1 cellular context compared by ENCODE assay signal in the genomic region with DNA sequence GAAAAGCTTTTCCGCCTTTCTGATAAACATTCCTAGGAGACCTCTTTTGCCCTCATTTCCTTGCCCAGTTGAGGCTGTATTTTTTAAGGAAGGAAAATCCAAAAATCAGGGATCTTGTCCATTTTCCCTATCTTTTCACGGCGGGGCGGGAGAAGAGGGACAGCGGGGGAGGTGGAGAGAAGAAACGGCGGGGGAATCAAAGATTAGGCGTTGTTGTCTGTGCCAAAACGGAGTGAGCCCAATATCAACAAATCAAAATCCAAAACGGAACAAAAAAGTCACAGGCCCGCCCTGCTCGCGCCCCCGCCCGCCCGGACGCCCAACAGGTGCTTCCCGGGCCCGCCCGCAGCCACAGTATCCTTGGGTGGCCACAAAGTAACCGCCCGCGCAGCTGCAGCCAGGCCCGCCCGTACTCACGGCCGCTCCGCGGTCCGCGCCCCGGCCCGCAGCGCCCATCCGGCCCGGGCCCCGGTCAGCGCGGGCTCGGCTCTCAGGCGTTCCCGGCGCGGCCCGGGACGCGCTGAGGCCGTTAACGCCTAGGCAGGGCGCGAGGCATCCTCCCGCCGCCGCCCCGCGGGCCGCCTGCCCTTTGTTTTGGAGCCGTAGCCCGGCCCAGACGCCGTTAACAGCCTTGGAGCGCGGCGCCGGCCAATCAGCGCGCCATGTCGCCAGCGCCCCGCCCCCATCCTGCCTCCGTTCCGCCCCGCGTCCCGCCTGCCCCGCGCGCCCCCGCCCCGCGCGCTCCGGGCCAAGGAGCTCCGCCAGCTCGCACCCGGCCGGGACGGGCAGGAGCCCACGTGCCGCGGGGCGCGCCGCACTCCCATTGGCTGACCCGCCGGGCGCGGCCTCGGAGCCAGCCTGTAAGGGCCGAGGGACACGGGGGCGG.
TF ChIP-seq lines count a peak whose summit lies in the region.

A gene with protein sequence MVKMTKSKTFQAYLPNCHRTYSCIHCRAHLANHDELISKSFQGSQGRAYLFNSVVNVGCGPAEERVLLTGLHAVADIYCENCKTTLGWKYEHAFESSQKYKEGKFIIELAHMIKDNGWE (minus strand): TSS at position 597 of the 886 bp plus-strand sequence. CDS start 25,050 bp downstream, outside the sequence.

TF ChIP-seq in H1, 55 proteins besides CTCF, POLR2A, EP300 and RAD21:
- TF ChIP-seq SUZ12 (IDR thresholded peaks at IDR 0.05; ENCODE audit: low read length) (no peak), EGR1 (IDR thresholded peaks at IDR 0.05; ENCODE audit: borderline replicate concordance, low read depth, low read length) (no peak), NANOG (IDR thresholded peaks at IDR 0.05; ENCODE audit: insufficient read depth, low read depth, low read length, poor library complexity, severe bottlenecking) (no peak), MAX (IDR thresholded peaks at IDR 0.05) (peak; percentile 94), NRF1 (IDR thresholded peaks at IDR 0.05; ENCODE audit: low read depth, low read length) (no peak), POLR2AphosphoS5 (IDR thresholded peaks at IDR 0.05; ENCODE audit: low read depth, low read length) (peak; percentile 60), ATF2 (IDR thresholded peaks at IDR 0.05; ENCODE audit: low read length) (no peak), BACH1 (IDR thresholded peaks at IDR 0.05; ENCODE audit: low read length) (peak; percentile 65), SAP30 (IDR thresholded peaks at IDR 0.05; ENCODE audit: insufficient read depth, insufficient replicate concordance, low read length) (no peak), CHD2 (IDR thresholded peaks at IDR 0.05; ENCODE audit: low read length) (peak; percentile 33; the same call in 1 of the 2 replicates), GABPA (IDR thresholded peaks at IDR 0.05; ENCODE audit: borderline replicate concordance, insufficient read depth, low read length) (no peak), SP1 (IDR thresholded peaks at IDR 0.05; ENCODE audit: low read depth, low read length) (peak; percentile 48; the same call in 1 of the 2 replicates), HDAC6 (IDR thresholded peaks at IDR 0.05; ENCODE audit: low read depth, low read length) (no peak), TAF7 (optimal IDR thresholded peaks at IDR 0.05; ENCODE audit: borderline replicate concordance, low read depth, low read length) (peak; percentile 57), RXRA (IDR thresholded peaks at IDR 0.05; ENCODE audit: insufficient read depth, low read depth, low read length) (no peak), KDM4A (IDR thresholded peaks at IDR 0.05; ENCODE audit: low read depth, low read length, severe bottlenecking) (peak; percentile 47), RBBP5 (IDR thresholded peaks at IDR 0.05; ENCODE audit: borderline replicate concordance, low read depth, low read length) (no peak; the same call in 1 of the 2 replicates), CREB1 (IDR thresholded peaks at IDR 0.05) (no peak), CTBP2 (IDR thresholded peaks at IDR 0.05; ENCODE audit: borderline replicate concordance, insufficient read depth, insufficient read length, low read length) (no peak), PHF8 (conservative IDR thresholded peaks at IDR 0.05; ENCODE audit: low read depth, low read length) (peak; percentile 71), SP2 (IDR thresholded peaks at IDR 0.05; ENCODE audit: low read length) (no peak), GTF2F1 (IDR thresholded peaks at IDR 0.05; ENCODE audit: borderline replicate concordance, low read depth, low read length) (no peak; the same call in 1 of the 2 replicates), KDM5A (IDR thresholded peaks at IDR 0.05; ENCODE audit: low read length) (no peak), KDM1A (IDR thresholded peaks at IDR 0.05; ENCODE audit: borderline replicate concordance, low read length) (no peak), TEAD4 (IDR thresholded peaks at IDR 0.05; ENCODE audit: low read depth, low read length) (no peak), TBP (IDR thresholded peaks at IDR 0.05; ENCODE audit: low read depth, low read length) (peak; percentile 40; the same call in 1 of the 2 replicates), HDAC2 (IDR thresholded peaks at IDR 0.05; ENCODE audit: borderline replicate concordance in 1 of 2, low read depth in 2 of 2, low read length in 2 of 2) (0 out of 4 replicates have a peak, but pooled peaks of 1 of the 2 experiments have one; percentile 18), TAF1 (IDR thresholded peaks at IDR 0.05; ENCODE audit: low read depth, low read length) (peak; percentile 77)
- TF ChIP-seq, protein P1, sequence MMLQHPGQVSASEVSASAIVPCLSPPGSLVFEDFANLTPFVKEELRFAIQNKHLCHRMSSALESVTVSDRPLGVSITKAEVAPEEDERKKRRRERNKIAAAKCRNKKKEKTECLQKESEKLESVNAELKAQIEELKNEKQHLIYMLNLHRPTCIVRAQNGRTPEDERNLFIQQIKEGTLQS (IDR thresholded peaks at IDR 0.05; ENCODE audit: insufficient read depth, low read depth, low read length), result no peak
- TF ChIP-seq, protein P2, sequence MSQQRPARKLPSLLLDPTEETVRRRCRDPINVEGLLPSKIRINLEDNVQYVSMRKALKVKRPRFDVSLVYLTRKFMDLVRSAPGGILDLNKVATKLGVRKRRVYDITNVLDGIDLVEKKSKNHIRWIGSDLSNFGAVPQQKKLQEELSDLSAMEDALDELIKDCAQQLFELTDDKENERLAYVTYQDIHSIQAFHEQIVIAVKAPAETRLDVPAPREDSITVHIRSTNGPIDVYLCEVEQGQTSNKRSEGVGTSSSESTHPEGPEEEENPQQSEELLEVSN (IDR thresholded peaks at IDR 0.05), result peak; percentile 98
- TF ChIP-seq, protein P3, sequence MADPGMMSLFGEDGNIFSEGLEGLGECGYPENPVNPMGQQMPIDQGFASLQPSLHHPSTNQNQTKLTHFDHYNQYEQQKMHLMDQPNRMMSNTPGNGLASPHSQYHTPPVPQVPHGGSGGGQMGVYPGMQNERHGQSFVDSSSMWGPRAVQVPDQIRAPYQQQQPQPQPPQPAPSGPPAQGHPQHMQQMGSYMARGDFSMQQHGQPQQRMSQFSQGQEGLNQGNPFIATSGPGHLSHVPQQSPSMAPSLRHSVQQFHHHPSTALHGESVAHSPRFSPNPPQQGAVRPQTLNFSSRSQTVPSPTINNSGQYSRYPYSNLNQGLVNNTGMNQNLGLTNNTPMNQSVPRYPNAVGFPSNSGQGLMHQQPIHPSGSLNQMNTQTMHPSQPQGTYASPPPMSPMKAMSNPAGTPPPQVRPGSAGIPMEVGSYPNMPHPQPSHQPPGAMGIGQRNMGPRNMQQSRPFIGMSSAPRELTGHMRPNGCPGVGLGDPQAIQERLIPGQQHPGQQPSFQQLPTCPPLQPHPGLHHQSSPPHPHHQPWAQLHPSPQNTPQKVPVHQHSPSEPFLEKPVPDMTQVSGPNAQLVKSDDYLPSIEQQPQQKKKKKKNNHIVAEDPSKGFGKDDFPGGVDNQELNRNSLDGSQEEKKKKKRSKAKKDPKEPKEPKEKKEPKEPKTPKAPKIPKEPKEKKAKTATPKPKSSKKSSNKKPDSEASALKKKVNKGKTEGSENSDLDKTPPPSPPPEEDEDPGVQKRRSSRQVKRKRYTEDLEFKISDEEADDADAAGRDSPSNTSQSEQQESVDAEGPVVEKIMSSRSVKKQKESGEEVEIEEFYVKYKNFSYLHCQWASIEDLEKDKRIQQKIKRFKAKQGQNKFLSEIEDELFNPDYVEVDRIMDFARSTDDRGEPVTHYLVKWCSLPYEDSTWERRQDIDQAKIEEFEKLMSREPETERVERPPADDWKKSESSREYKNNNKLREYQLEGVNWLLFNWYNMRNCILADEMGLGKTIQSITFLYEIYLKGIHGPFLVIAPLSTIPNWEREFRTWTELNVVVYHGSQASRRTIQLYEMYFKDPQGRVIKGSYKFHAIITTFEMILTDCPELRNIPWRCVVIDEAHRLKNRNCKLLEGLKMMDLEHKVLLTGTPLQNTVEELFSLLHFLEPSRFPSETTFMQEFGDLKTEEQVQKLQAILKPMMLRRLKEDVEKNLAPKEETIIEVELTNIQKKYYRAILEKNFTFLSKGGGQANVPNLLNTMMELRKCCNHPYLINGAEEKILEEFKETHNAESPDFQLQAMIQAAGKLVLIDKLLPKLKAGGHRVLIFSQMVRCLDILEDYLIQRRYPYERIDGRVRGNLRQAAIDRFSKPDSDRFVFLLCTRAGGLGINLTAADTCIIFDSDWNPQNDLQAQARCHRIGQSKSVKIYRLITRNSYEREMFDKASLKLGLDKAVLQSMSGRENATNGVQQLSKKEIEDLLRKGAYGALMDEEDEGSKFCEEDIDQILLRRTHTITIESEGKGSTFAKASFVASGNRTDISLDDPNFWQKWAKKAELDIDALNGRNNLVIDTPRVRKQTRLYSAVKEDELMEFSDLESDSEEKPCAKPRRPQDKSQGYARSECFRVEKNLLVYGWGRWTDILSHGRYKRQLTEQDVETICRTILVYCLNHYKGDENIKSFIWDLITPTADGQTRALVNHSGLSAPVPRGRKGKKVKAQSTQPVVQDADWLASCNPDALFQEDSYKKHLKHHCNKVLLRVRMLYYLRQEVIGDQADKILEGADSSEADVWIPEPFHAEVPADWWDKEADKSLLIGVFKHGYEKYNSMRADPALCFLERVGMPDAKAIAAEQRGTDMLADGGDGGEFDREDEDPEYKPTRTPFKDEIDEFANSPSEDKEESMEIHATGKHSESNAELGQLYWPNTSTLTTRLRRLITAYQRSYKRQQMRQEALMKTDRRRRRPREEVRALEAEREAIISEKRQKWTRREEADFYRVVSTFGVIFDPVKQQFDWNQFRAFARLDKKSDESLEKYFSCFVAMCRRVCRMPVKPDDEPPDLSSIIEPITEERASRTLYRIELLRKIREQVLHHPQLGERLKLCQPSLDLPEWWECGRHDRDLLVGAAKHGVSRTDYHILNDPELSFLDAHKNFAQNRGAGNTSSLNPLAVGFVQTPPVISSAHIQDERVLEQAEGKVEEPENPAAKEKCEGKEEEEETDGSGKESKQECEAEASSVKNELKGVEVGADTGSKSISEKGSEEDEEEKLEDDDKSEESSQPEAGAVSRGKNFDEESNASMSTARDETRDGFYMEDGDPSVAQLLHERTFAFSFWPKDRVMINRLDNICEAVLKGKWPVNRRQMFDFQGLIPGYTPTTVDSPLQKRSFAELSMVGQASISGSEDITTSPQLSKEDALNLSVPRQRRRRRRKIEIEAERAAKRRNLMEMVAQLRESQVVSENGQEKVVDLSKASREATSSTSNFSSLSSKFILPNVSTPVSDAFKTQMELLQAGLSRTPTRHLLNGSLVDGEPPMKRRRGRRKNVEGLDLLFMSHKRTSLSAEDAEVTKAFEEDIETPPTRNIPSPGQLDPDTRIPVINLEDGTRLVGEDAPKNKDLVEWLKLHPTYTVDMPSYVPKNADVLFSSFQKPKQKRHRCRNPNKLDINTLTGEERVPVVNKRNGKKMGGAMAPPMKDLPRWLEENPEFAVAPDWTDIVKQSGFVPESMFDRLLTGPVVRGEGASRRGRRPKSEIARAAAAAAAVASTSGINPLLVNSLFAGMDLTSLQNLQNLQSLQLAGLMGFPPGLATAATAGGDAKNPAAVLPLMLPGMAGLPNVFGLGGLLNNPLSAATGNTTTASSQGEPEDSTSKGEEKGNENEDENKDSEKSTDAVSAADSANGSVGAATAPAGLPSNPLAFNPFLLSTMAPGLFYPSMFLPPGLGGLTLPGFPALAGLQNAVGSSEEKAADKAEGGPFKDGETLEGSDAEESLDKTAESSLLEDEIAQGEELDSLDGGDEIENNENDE (IDR thresholded peaks at IDR 0.05; ENCODE audit: insufficient replicate concordance, low read length), result no peak
- TF ChIP-seq, protein P4, sequence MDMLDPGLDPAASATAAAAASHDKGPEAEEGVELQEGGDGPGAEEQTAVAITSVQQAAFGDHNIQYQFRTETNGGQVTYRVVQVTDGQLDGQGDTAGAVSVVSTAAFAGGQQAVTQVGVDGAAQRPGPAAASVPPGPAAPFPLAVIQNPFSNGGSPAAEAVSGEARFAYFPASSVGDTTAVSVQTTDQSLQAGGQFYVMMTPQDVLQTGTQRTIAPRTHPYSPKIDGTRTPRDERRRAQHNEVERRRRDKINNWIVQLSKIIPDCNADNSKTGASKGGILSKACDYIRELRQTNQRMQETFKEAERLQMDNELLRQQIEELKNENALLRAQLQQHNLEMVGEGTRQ (IDR thresholded peaks at IDR 0.05; ENCODE audit: low read length), result peak; percentile 56
